In the genomic region with DNA sequence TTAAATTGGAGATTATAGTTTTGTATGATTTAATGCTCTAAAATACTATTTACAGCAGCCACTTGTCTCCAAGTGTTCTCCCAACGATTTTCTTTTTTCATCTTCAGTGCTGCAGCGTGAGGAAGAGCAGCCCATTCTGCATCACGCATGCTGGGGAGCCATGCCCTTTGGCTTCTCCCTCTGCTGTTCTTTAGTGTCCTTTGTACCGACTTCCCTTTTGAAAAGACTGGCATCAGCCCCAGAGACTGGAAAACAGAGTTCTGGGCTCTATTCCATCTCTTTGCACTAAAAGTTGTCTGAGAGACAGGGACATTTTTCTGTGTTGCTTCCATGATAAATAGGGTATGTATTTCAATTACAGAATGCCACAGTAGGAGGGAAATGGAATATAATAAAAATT, we compare ENCODE assay signal across 18 cellular contexts.
DNase-seq lines count a peak whose midpoint lies in the region; ATAC-seq and TF ChIP-seq lines count a peak whose summit lies in the region.
"Had no signal": no experiment of that assay in that cellular context is flagged by ENCODE, and none has a peak within 500 bp of the region (broad histone marks: within the 10 kb centered on the region; RNA-seq: fewer than 3 reads in every experiment).

No MANE protein-coding gene starts in this region.

- TF ChIP-seq CTCF in dorsolateral prefrontal cortex (IDR thresholded peaks at IDR 0.05 in 54 of 56, conservative IDR thresholded peaks at IDR 0.05 in 2 of 56; ENCODE audit: low read depth in 1 of 56, partially characterized antibody in 56 of 56) (peak in 11 of 56 donors; percentile 7 to 44 (median 27)), thoracic aorta (IDR thresholded peaks at IDR 0.05) (no peak)

- peaks cover 32 to 42% of the 10 kb centered on the region in 2 donors for H3K4me1 ChIP-seq in thoracic aorta (ENCODE audit: control insufficient read depth in 1 of 2, low read depth in 2 of 2)
- H3K4me1 ChIP-seq: right lobe of liver had no signal

- intact Hi-C loops in dorsolateral prefrontal cortex (cut with DNase I), result no loop called here

- ATAC-seq in thoracic aorta (ENCODE audit: insufficient number of reproducible peaks, low FRiP score, low read depth), result no peak
- ATAC-seq: effector memory CD8-positive, alpha-beta T cell; natural killer cell treated with Interleukin-12 subunit alpha and Interleukin-12 subunit beta and Interleukin-15 and Interleukin-18, amount 100 ng/mL, for 72 hours had no signal

- no peaks in the 10 kb centered on the region for H3K36me3 ChIP-seq in thoracic aorta
- H3K36me3 ChIP-seq: right lobe of liver, tibial nerve had no signal

- no peaks in the 10 kb centered on the region for H3K27me3 ChIP-seq in dorsolateral prefrontal cortex
- no peaks in the 10 kb centered on the region for H3K27me3 ChIP-seq in thoracic aorta (replicated peaks; ENCODE audit: insufficient read depth)
- H3K27me3 ChIP-seq: right lobe of liver, tibial nerve had no signal

- H3K4me3 ChIP-seq in dorsolateral prefrontal cortex (peak overlapping the region in 33 of 59 donors; percentile 0 to 56 (median 24)), thoracic aorta (peak overlapping the region; percentile 46)
- H3K4me3 ChIP-seq: right lobe of liver, tibial nerve had no signal

- peak overlapping the region in 39 of 59 donors; percentile 1 to 82 (median 32) for H3K27ac ChIP-seq in dorsolateral prefrontal cortex
- H3K27ac ChIP-seq in thoracic aorta, result peak overlapping the region; percentile 66 to 72
- H3K27ac ChIP-seq: right lobe of liver had no signal

- no peaks in the 10 kb centered on the region for H3K9me3 ChIP-seq in thoracic aorta
- H3K9me3 ChIP-seq: right lobe of liver, tibial nerve had no signal

- peak; percentile 0 for DNase-seq in NCI-H748 (lab: John Stamatoyannopoulos, UW; ENCODE audit: unreplicated experiment)
- DNase-seq in NCI-H748 treated with DMSO at 0.1 percent for 48 hours (lab: John Stamatoyannopoulos, UW), result no peak
- peak in 7 of 10 donors; percentile 20 to 60 (median 47) for DNase-seq in dorsolateral prefrontal cortex
- peak; percentile 56 for DNase-seq in middle frontal gyrus (ENCODE audit: extremely low spot score, low spot score)
- no peak for DNase-seq in thoracic aorta (ENCODE audit: low spot score)
- DNase-seq in AG08395 (ENCODE audit: low spot score), result no peak
- no peak for DNase-seq in SW 1271 (lab: John Stamatoyannopoulos, UW)
- DNase-seq in foreskin melanocyte, result no peak
- DNase-seq: 8988T; activated CD4-positive, CD25-positive, alpha-beta regulatory T cell treated with anti-CD3 and anti-CD28 coated beads, Interleukin-2, amount 50 U/mL, for 72 hours; activated effector memory CD4-positive, alpha-beta T cell treated with anti-CD3 and anti-CD28 coated beads, Interleukin-2, amount 50 U/mL, for 16 hours; effector memory CD8-positive, alpha-beta T cell; H9; NCI-H1436 treated with DMSO at 0.1 percent for 48 hours; stimulated activated CD4-positive, alpha-beta T cell treated with anti-CD3 and anti-CD28 coated beads, Interleukin-4, amount 100 ng/mL, for 1 hour had no signal

Comparison
In these comparisons a context has a peak if more than half of its experiments do, and no peak if none do; other contexts are left out.
1. DNase-seq: peak in NCI-H748 (single experiment), dorsolateral prefrontal cortex (7 of 10) and middle frontal gyrus (single experiment); none in NCI-H748 treated with DMSO at 0.1 percent for 48 hours (single experiment), thoracic aorta (single experiment), AG08395 (single experiment), SW 1271 (0 of 2) and foreskin melanocyte (single experiment).